1 cellular context compared by ENCODE assay signal in genomic region chr19:14459703-14460102, GRCh38.
TF ChIP-seq lines count a peak whose summit lies in the region.

No MANE protein-coding gene starts in this region.

TF ChIP-seq in IMR-90, 13 proteins besides CTCF, POLR2A, EP300 and RAD21:
- TF ChIP-seq SMC3 (IDR thresholded peaks at IDR 0.05; ENCODE audit: low read depth, low read length) (no peak), RFX5 (IDR thresholded peaks at IDR 0.05; ENCODE audit: low read depth, low read length) (no peak), CEBPB (IDR thresholded peaks at IDR 0.05; ENCODE audit: low read depth, low read length) (no peak), ELK1 (IDR thresholded peaks at IDR 0.05; ENCODE audit: borderline replicate concordance, low read depth, low read length) (no peak)
